In the genomic region with DNA sequence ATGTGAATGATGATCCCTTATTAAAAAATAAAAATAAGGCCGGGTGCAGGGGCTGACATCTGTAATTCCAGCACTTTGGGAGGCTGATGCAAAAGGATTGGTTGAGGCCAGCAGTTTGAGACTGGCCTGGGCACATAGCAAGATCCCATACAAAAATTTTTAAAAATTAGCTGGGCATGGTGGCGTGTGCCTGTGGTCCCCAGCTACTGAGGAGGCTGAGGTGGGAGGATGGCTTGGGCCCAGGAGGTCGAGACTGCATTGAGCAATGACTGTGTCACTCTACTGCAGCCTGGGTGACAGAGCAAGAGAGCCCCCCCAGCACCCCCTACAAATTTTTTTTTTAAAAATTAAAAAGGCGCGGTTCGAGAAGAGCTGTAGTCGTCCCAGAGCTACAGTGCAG, we compare ENCODE assay signal across 8 cellular contexts. TPM values are rescaled to one million over a fixed set of nuclear protein-coding genes. Genes with fewer than 3 reads are reported as not detected.
DNase-seq lines count a peak whose midpoint lies in the region; ATAC-seq and TF ChIP-seq lines count a peak whose summit lies in the region.

No MANE protein-coding gene starts in this region.

- no TSS peak for BruUV-seq in mammary epithelial cell (replicated peaks; lab: Mats Ljungman, UMichigan)

- H3K27me3 ChIP-seq in right cardiac atrium (ENCODE audit: control insufficient read depth, insufficient read depth) (no peaks in the 10 kb centered on the region), mammary epithelial cell (ENCODE audit: insufficient read depth, low read length) (no peaks in the 10 kb centered on the region), muscle layer of duodenum (ENCODE audit: low read depth, low read length) (no peaks in the 10 kb centered on the region), upper lobe of right lung (no peaks in the 10 kb centered on the region)

- H3K4me2 ChIP-seq in mammary epithelial cell (ENCODE audit: insufficient read depth, low read depth, low read length): peak overlapping the region; percentile 97

- peak overlapping the region; percentile 92 for H3K4me3 ChIP-seq in right cardiac atrium (ENCODE audit: low read length)
- peak overlapping the region in 2 of 3 experiments; percentile 52 to 55 for H3K4me3 ChIP-seq in mammary epithelial cell (replicated peaks in 1 of 3; ENCODE audit: insufficient read depth in 1 of 3, low read depth in 2 of 3, low read length in 3 of 3)
- H3K4me3 ChIP-seq in muscle layer of duodenum (ENCODE audit: low read depth in 1 of 2, low read length in 2 of 2): peak overlapping the region; percentile 70 to 84
- peak overlapping the region; percentile 55 for H3K4me3 ChIP-seq in upper lobe of right lung

- intact Hi-C loops in right cardiac atrium (cut with DNase I) (no loop called here), Right ventricle myocardium inferior (cut with DNase I) (loop anchor here (2.0 to 5.0 kb wide), 3 partner anchors 27 to 547 kb away; a partner anchor contains a TSS), mammary epithelial cell (cut with micrococcal nuclease) (loop anchor here (10.0 kb wide), 1 partner anchor 175 kb away; a partner anchor contains a TSS), upper lobe of right lung (cut with DNase I) (no loop called here)

- DNase-seq in right cardiac atrium: no peak
- DNase-seq in Right ventricle myocardium inferior (ENCODE audit: missing footprints): no peak
- DNase-seq in mammary epithelial cell: no peak
- no peak for DNase-seq in upper lobe of right lung
- DNase-seq in DMS53 treated with DMSO at 0.1 percent for 48 hours (lab: John Stamatoyannopoulos, UW; ENCODE audit: unreplicated experiment): no peak
- DNase-seq in stimulated activated CD4-positive, alpha-beta T cell treated with anti-CD3 and anti-CD28 coated beads, Interleukin-4, amount 100 ng/mL, for 1 hour: no peak
- no peak for DNase-seq in NCI-H2171 treated with DMSO at 0.1 percent for 48 hours (lab: John Stamatoyannopoulos, UW)

- 63% methylated on average over 7 of the region's 7 CpGs for WGBS in right cardiac atrium
- WGBS in mammary epithelial cell (ENCODE audit: low coverage, missing lambda C conversion rate): 34% methylated on average over 7 of the region's 7 CpGs

- peaks cover 37% of the 10 kb centered on the region for H3K79me2 ChIP-seq in mammary epithelial cell (ENCODE audit: insufficient read depth, low read length)

- in situ Hi-C loops in mammary epithelial cell (cut with MboI; ENCODE audit: low sequenced_read_pairs in 2 of 2): loop anchor here (25.0 kb wide), 1 partner anchor 557 kb away; no protein-coding TSS in a partner anchor

- ATAC-seq in right cardiac atrium (no peak), Right ventricle myocardium inferior (no peak), upper lobe of right lung (no peak)

- H4K20me1 ChIP-seq in mammary epithelial cell (ENCODE audit: insufficient read depth, low read length): no peaks in the 10 kb centered on the region

- TF ChIP-seq CTCF in mammary epithelial cell (conservative IDR thresholded peaks at IDR 0.05 in 1 of 2, IDR thresholded peaks at IDR 0.05 in 1 of 2; ENCODE audit: extremely low read depth in 1 of 2, insufficient read depth in 1 of 2, low read depth in 1 of 2, low read length in 2 of 2): no peak
- no peak for TF ChIP-seq CTCF in upper lobe of right lung (IDR thresholded peaks at IDR 0.05)

- H3K27ac ChIP-seq in right cardiac atrium (ENCODE audit: low read length) (no peak overlapping the region), mammary epithelial cell (ENCODE audit: insufficient read depth, low read depth, low read length) (no peak overlapping the region), muscle layer of duodenum (ENCODE audit: low read length) (peak overlapping the region; percentile 94), upper lobe of right lung (peak overlapping the region; percentile 91)

- H3K4me1 ChIP-seq in right cardiac atrium (ENCODE audit: control insufficient read depth, insufficient read depth, low read length) (peaks cover 3% of the 10 kb centered on the region), mammary epithelial cell (ENCODE audit: insufficient read depth, low read length) (peaks cover 38% of the 10 kb centered on the region), muscle layer of duodenum (ENCODE audit: control insufficient read depth in 1 of 2, insufficient read depth in 2 of 2, low read length in 2 of 2) (peaks cover 18 to 35% of the 10 kb centered on the region in 2 donors), upper lobe of right lung (peaks cover 40% of the 10 kb centered on the region)

- H3K9ac ChIP-seq in mammary epithelial cell (ENCODE audit: insufficient read depth, low read length): no peak overlapping the region

- no peak overlapping the region for H2AFZ ChIP-seq in mammary epithelial cell (ENCODE audit: low read depth, low read length)

- H3K9me3 ChIP-seq in right cardiac atrium (ENCODE audit: control insufficient read depth, low read length) (no peaks in the 10 kb centered on the region), mammary epithelial cell (replicated peaks; ENCODE audit: insufficient read depth, low read length) (no peaks in the 10 kb centered on the region), muscle layer of duodenum (ENCODE audit: control insufficient read depth in 1 of 2, low read length in 2 of 2) (no peaks in the 10 kb centered on the region), upper lobe of right lung (no peaks in the 10 kb centered on the region)

- dilution Hi-C loops in mammary epithelial cell (cut with HindIII; ENCODE audit: low sequenced_read_pairs): no loop called here

- CTCF ChIA-PET in mammary epithelial cell (lab: Charles Lee; ENCODE audit: low non-redundant PET): no interaction called here

- H3K36me3 ChIP-seq in mammary epithelial cell (ENCODE audit: insufficient read depth, low read length) (no peaks in the 10 kb centered on the region), muscle layer of duodenum (ENCODE audit: control insufficient read depth in 1 of 2, insufficient read depth in 2 of 2, low read length in 2 of 2) (no peaks in the 10 kb centered on the region), upper lobe of right lung (peaks cover 12% of the 10 kb centered on the region)

RNA-seq across cellular contexts. Expression of a gene that starts 1.2 kb away (rescaled TPM):
- total RNA-seq in right cardiac atrium: 100 to 1,000 TPM; 156 to 203 (median 187) TPM
- polyA plus RNA-seq in right cardiac atrium: 209 TPM
- 240 TPM for total RNA-seq in Right ventricle myocardium inferior
- 100 to 1,000 TPM in 1 of 2 donors, 10 to 100 TPM in 1; 24.5 to 158 TPM for total RNA-seq in mammary epithelial cell
- 43.1 TPM for polyA plus RNA-seq in mammary epithelial cell
- 113 TPM for polyA minus RNA-seq in mammary epithelial cell
- total RNA-seq in upper lobe of right lung: 530 TPM

RNA-seq across cellular contexts. Expression of a gene that starts 28.3 kb away (rescaled TPM):
- total RNA-seq in right cardiac atrium (10 to 100 TPM; 20.9 to 25.5 (median 25.1) TPM), Right ventricle myocardium inferior (20.9 TPM), mammary epithelial cell (10 to 100 TPM; 13.2 to 14.6 TPM), upper lobe of right lung (55.2 TPM)
- polyA plus RNA-seq in right cardiac atrium (10.5 TPM), mammary epithelial cell (1.6 TPM)
- 1.1 TPM for polyA minus RNA-seq in mammary epithelial cell

Comparison
In these comparisons a context has a peak if more than half of its experiments do, and no peak if none do; other contexts are left out.
1. intact Hi-C loops: an anchor here in Right ventricle myocardium inferior (2.0 to 5.0 kb wide) and mammary epithelial cell (10.0 kb wide); none called in right cardiac atrium and upper lobe of right lung.
2. H3K27ac ChIP-seq: peak in muscle layer of duodenum (single experiment) and upper lobe of right lung (single experiment); none in right cardiac atrium (single experiment) and mammary epithelial cell (single experiment).
3. Peak in every context shown above with its lines, with median percentiles within 50 percentile points of each other: H3K4me3 ChIP-seq.